In genomic region chr1:101264699-101265098, GRCh38 we compare ENCODE assay signal across 11 cellular contexts. TPM values are rescaled to one million over a fixed set of nuclear protein-coding genes. Genes with fewer than 3 reads are reported as not detected.
DNase-seq lines count a peak whose midpoint lies in the region; ATAC-seq and TF ChIP-seq lines count a peak whose summit lies in the region.
"Had no signal": no experiment of that assay in that cellular context is flagged by ENCODE, and none has a peak within 500 bp of the region (broad histone marks: within the 10 kb centered on the region; RNA-seq: fewer than 3 reads in every experiment).

No MANE protein-coding gene starts in this region.

- H3K79me2 ChIP-seq in hepatocyte: no peaks in the 10 kb centered on the region

- WGBS in hepatocyte (ENCODE audit: low lambda C conversion rate, missing lambda C conversion rate): 48% methylated on average over 2 of the region's 2 CpGs

- peaks cover 58 to 89% (median 79%) of the 10 kb centered on the region in 7 donors for H3K4me1 Mint-ChIP-seq in naive thymus-derived CD4-positive, alpha-beta T cell

- POLR2A ChIA-PET in naive thymus-derived CD4-positive, alpha-beta T cell (lab: Charles Lee): interaction anchor here (0.6 to 14.7 kb wide), 7 partner anchors 13 to 258 kb away, joined by 3 to 224 read pairs (median 6); partner anchors contain the start of gene S1PR1

- intact Hi-C loops in naive thymus-derived CD4-positive, alpha-beta T cell (cut with micrococcal nuclease): loop anchor here (1.0 to 2.0 kb wide), 3 partner anchors 14 to 20 kb away; no protein-coding TSS in a partner anchor

- H3K9me2 ChIP-seq in hepatocyte (replicated peaks; ENCODE audit: insufficient read depth): no peaks in the 10 kb centered on the region

- peak overlapping the region; percentile 58 to 95 (median 82) for H3K4me3 Mint-ChIP-seq in naive thymus-derived CD4-positive, alpha-beta T cell

- no peak for TF ChIP-seq CTCF in hepatocyte (IDR thresholded peaks at IDR 0.05; ENCODE audit: poor library complexity)

- H3K27me3 Mint-ChIP-seq in naive thymus-derived CD4-positive, alpha-beta T cell: no peaks in the 10 kb centered on the region

- ATAC-seq in naive thymus-derived CD4-positive, alpha-beta T cell: peak; percentile 72
- ATAC-seq in HG02798 (IDR thresholded peaks at IDR 0.05; ENCODE audit: poor library complexity, unreplicated experiment): no peak
- ATAC-seq: Panc1 had no signal

- no peaks in the 10 kb centered on the region for H3K27me3 ChIP-seq in naive thymus-derived CD4-positive, alpha-beta T cell (ENCODE audit: control insufficient read depth in 2 of 2, insufficient read depth in 2 of 2, low read length in 2 of 2)
- H3K27me3 ChIP-seq in hepatocyte: no peaks in the 10 kb centered on the region
- H3K27me3 ChIP-seq: neutrophil had no signal

- no peak overlapping the region for H2AFZ ChIP-seq in hepatocyte

- peaks cover 0 to 20% (median 4%) of the 10 kb centered on the region in 5 donors for H3K36me3 Mint-ChIP-seq in naive thymus-derived CD4-positive, alpha-beta T cell

- peaks cover 0 to 6% (median 0%) of the 10 kb centered on the region in 11 donors for H3K9me3 Mint-ChIP-seq in naive thymus-derived CD4-positive, alpha-beta T cell

- H3K36me3 ChIP-seq in naive thymus-derived CD4-positive, alpha-beta T cell (ENCODE audit: control insufficient read depth in 2 of 3, insufficient read depth in 3 of 3, low read length in 3 of 3): no peaks in the 10 kb centered on the region
- no peaks in the 10 kb centered on the region for H3K36me3 ChIP-seq in hepatocyte (replicated peaks; ENCODE audit: insufficient read depth, low read depth)
- H3K36me3 ChIP-seq: neutrophil had no signal

- no peak overlapping the region for H3K4me2 ChIP-seq in hepatocyte

- CTCF ChIA-PET in naive thymus-derived CD4-positive, alpha-beta T cell (lab: Charles Lee): interaction anchor here (0.6 to 4.5 kb wide), 6 partner anchors 15 to 45 kb away, joined by 3 to 23 read pairs (median 3); no protein-coding TSS in a partner anchor

- peak; percentile 43 for DNase-seq in NCI-H748 (lab: John Stamatoyannopoulos, UW; ENCODE audit: unreplicated experiment)
- DNase-seq in NCI-H748 treated with DMSO at 0.1 percent for 48 hours (lab: John Stamatoyannopoulos, UW): no peak
- DNase-seq in OCI-M1 (lab: John Stamatoyannopoulos, UW): peak; percentile 34
- DNase-seq in central memory CD4-positive, alpha-beta T cell: peak; percentile 43
- peak in 6 of 9 donors; percentile 35 to 62 (median 48) for DNase-seq in naive thymus-derived CD4-positive, alpha-beta T cell
- DNase-seq in hepatocyte (ENCODE audit: low spot score): no peak
- no peak for DNase-seq in germinal center (ENCODE audit: low spot score)
- DNase-seq: cortex of kidney had no signal

- H3K27ac ChIP-seq in naive thymus-derived CD4-positive, alpha-beta T cell (ENCODE audit: low read depth, low read length): peak overlapping the region; percentile 59
- H3K27ac ChIP-seq in hepatocyte: no peak overlapping the region
- H3K27ac ChIP-seq: neutrophil had no signal

- peaks cover 73% of the 10 kb centered on the region in 2 donors for H3K4me1 ChIP-seq in naive thymus-derived CD4-positive, alpha-beta T cell (ENCODE audit: control insufficient read depth in 2 of 2, insufficient read depth in 2 of 2, low read length in 2 of 2)
- H3K4me1 ChIP-seq in hepatocyte (ENCODE audit: insufficient read depth): peaks cover 10% of the 10 kb centered on the region

- no peaks in the 10 kb centered on the region for H3K9me3 ChIP-seq in naive thymus-derived CD4-positive, alpha-beta T cell (ENCODE audit: control insufficient read depth in 2 of 3, low read length in 3 of 3)
- H3K9me3 ChIP-seq in hepatocyte (ENCODE audit: low read depth): no peaks in the 10 kb centered on the region
- H3K9me3 ChIP-seq: neutrophil had no signal

- no peaks in the 10 kb centered on the region for H4K20me1 ChIP-seq in hepatocyte (ENCODE audit: insufficient read depth, poor library complexity, severe bottlenecking)

- H3K27ac Mint-ChIP-seq in naive thymus-derived CD4-positive, alpha-beta T cell: peak overlapping the region; percentile 86 to 98 (median 95)

- H3K4me3 ChIP-seq in naive thymus-derived CD4-positive, alpha-beta T cell (ENCODE audit: low read length): peak overlapping the region; percentile 23
- H3K4me3 ChIP-seq in hepatocyte: no peak overlapping the region

RNA-seq across cellular contexts. Expression of gene S1PR1, which starts 27.9 kb away (rescaled TPM):
- total RNA-seq in naive thymus-derived CD4-positive, alpha-beta T cell: 100 to 1,000 TPM; 116 to 305 (median 283) TPM
- 100 to 1,000 TPM; 209 to 247 TPM for polyA plus RNA-seq in naive thymus-derived CD4-positive, alpha-beta T cell
- total RNA-seq in hepatocyte: 8.7 and 9.3 TPM in 2 replicates
- 9.3 and 10.0 TPM in 2 replicates for polyA plus RNA-seq in hepatocyte

Comparison
In these comparisons a context has a peak if more than half of its experiments do, and no peak if none do; other contexts are left out.
1. DNase-seq: peak in NCI-H748 (single experiment), OCI-M1 (single experiment), central memory CD4-positive, alpha-beta T cell (single experiment) and naive thymus-derived CD4-positive, alpha-beta T cell (6 of 9); none in NCI-H748 treated with DMSO at 0.1 percent for 48 hours (single experiment), hepatocyte (single experiment) and germinal center (single experiment).
2. RNA of gene S1PR1, which starts 27.9 kb away (total RNA-seq): 116 to 305 TPM in naive thymus-derived CD4-positive, alpha-beta T cell; 8.7 to 9.3 TPM in hepatocyte; every median in the first group is over 10 times any median in the second.